1 cellular context compared by ENCODE assay signal in the genomic region with DNA sequence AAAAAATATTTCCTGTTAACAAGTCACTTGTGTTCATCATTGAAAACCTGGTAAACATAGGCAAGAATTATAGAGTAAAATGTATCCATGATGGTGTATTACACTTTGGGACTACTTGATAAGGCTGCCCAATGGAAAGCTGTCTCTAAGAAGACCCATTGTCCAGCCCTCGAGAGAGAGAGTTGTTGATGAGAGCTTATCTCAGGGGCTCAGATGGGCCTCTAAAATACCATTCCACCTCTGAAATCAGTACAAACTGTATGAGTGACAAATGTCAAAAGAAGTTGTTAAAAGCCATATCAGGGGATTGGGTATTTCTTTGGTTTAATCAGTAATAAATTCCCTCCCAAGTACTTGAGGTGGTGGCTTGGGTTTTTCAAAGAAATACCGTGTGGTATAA.
TF ChIP-seq lines count a peak whose summit lies in the region.

No MANE protein-coding gene starts in this region.

TF ChIP-seq in K562, 482 proteins besides CTCF, POLR2A, EP300 and RAD21 (continued from another document and continues in another):
- TF ChIP-seq, protein P1, sequence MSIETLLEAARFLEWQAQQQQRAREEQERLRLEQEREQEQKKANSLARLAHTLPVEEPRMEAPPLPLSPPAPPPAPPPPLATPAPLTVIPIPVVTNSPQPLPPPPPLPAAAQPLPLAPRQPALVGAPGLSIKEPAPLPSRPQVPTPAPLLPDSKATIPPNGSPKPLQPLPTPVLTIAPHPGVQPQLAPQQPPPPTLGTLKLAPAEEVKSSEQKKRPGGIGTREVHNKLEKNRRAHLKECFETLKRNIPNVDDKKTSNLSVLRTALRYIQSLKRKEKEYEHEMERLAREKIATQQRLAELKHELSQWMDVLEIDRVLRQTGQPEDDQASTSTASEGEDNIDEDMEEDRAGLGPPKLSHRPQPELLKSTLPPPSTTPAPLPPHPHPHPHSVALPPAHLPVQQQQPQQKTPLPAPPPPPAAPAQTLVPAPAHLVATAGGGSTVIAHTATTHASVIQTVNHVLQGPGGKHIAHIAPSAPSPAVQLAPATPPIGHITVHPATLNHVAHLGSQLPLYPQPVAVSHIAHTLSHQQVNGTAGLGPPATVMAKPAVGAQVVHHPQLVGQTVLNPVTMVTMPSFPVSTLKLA (conservative IDR thresholded peaks at IDR 0.05), result peak; percentile 6 to 45; a peak in 1 of 4 replicates
- TF ChIP-seq SMAD4 (CRISPR knock-in tag; conservative IDR thresholded peaks at IDR 0.05) (peak; percentile 45; the same call in 1 of the 2 replicates), GATA2 (CRISPR knock-in tag; IDR thresholded peaks at IDR 0.05) (peak; percentile 81), POLR2AphosphoS5 (IDR thresholded peaks at IDR 0.05; ENCODE audit: control insufficient read depth, insufficient read depth, low read depth, low read length) (peak; percentile 64), HDAC1 (IDR thresholded peaks at IDR 0.05) (peak; percentile 48 to 81; a peak in 3 of 4 replicates), PRPF4 (IDR thresholded peaks at IDR 0.05; ENCODE audit: insufficient read depth, low read depth, low read length, poor library complexity, severe bottlenecking) (no peak), TCFL5 (CRISPR knock-in tag; conservative IDR thresholded peaks at IDR 0.05) (no peak), FOXJ3 (CRISPR knock-in tag; IDR thresholded peaks at IDR 0.05) (no peak), ZNF766 (CRISPR knock-in tag; conservative IDR thresholded peaks at IDR 0.05) (0 out of 2 replicates have a peak, but pooled peaks have one; percentile 40), HEY1 (CRISPR knock-in tag; IDR thresholded peaks at IDR 0.05; ENCODE audit: borderline replicate concordance) (no peak), FOSL1 (tag; conservative IDR thresholded peaks at IDR 0.05) (peak; percentile 71), CBFA2T3 (IDR thresholded peaks at IDR 0.05) (peak; percentile 92), LEF1 (IDR thresholded peaks at IDR 0.05) (peak; percentile 53), BCL6 (CRISPR knock-in tag; IDR thresholded peaks at IDR 0.05) (no peak), TEAD1 (CRISPR knock-in tag; IDR thresholded peaks at IDR 0.05) (peak in 1 of 2 experiments; percentile 89; a peak in 3 of 4 replicates), ILF3 (IDR thresholded peaks at IDR 0.05; ENCODE audit: borderline replicate concordance) (0 out of 2 replicates have a peak, but pooled peaks have one; percentile 38), TEAD4 (IDR thresholded peaks at IDR 0.05; ENCODE audit: low read length) (peak; percentile 91), TEAD4 (CRISPR knock-in tag; IDR thresholded peaks at IDR 0.05; ENCODE audit: borderline replicate concordance) (no peak), RB1 (IDR thresholded peaks at IDR 0.05; ENCODE audit: low read depth) (peak; percentile 17; the same call in 1 of the 2 replicates), ELF2 (CRISPR knock-in tag; IDR thresholded peaks at IDR 0.05) (no peak), TBL1XR1 (IDR thresholded peaks at IDR 0.05; ENCODE audit: low read length in 2 of 2) (peak in 1 of 2 experiments; percentile 54; a peak in 1 of 4 replicates), DPF2 (IDR thresholded peaks at IDR 0.05) (peak; percentile 88), SRSF1 (IDR thresholded peaks at IDR 0.05; ENCODE audit: low read depth, low read length) (no peak), NRF1 (conservative IDR thresholded peaks at IDR 0.05 in 1 of 2, IDR thresholded peaks at IDR 0.05 in 1 of 2) (no peak), SMARCE1 (IDR thresholded peaks at IDR 0.05) (peak; percentile 64), MEIS2 (IDR thresholded peaks at IDR 0.05; ENCODE audit: partially characterized antibody) (peak; percentile 90), CBX1 (IDR thresholded peaks at IDR 0.05; ENCODE audit: low read depth) (no peak), KDM1A (IDR thresholded peaks at IDR 0.05) (peak; percentile 97 to 98), MTA3 (IDR thresholded peaks at IDR 0.05; ENCODE audit: borderline replicate concordance) (0 out of 2 replicates have a peak, but pooled peaks have one; percentile 35), KLF16 (IDR thresholded peaks at IDR 0.05) (peak; percentile 81), KDM2B (CRISPR knock-in tag; IDR thresholded peaks at IDR 0.05) (no peak), SOX6 (IDR thresholded peaks at IDR 0.05) (peak; percentile 90), ZFX (CRISPR knock-in tag; IDR thresholded peaks at IDR 0.05) (no peak), HCFC1 (IDR thresholded peaks at IDR 0.05; ENCODE audit: low read depth, low read length) (no peak)
- TF ChIP-seq, protein P2, sequence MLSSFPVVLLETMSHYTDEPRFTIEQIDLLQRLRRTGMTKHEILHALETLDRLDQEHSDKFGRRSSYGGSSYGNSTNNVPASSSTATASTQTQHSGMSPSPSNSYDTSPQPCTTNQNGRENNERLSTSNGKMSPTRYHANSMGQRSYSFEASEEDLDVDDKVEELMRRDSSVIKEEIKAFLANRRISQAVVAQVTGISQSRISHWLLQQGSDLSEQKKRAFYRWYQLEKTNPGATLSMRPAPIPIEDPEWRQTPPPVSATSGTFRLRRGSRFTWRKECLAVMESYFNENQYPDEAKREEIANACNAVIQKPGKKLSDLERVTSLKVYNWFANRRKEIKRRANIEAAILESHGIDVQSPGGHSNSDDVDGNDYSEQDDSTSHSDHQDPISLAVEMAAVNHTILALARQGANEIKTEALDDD (IDR thresholded peaks at IDR 0.05), result no peak
- TF ChIP-seq, protein P3, sequence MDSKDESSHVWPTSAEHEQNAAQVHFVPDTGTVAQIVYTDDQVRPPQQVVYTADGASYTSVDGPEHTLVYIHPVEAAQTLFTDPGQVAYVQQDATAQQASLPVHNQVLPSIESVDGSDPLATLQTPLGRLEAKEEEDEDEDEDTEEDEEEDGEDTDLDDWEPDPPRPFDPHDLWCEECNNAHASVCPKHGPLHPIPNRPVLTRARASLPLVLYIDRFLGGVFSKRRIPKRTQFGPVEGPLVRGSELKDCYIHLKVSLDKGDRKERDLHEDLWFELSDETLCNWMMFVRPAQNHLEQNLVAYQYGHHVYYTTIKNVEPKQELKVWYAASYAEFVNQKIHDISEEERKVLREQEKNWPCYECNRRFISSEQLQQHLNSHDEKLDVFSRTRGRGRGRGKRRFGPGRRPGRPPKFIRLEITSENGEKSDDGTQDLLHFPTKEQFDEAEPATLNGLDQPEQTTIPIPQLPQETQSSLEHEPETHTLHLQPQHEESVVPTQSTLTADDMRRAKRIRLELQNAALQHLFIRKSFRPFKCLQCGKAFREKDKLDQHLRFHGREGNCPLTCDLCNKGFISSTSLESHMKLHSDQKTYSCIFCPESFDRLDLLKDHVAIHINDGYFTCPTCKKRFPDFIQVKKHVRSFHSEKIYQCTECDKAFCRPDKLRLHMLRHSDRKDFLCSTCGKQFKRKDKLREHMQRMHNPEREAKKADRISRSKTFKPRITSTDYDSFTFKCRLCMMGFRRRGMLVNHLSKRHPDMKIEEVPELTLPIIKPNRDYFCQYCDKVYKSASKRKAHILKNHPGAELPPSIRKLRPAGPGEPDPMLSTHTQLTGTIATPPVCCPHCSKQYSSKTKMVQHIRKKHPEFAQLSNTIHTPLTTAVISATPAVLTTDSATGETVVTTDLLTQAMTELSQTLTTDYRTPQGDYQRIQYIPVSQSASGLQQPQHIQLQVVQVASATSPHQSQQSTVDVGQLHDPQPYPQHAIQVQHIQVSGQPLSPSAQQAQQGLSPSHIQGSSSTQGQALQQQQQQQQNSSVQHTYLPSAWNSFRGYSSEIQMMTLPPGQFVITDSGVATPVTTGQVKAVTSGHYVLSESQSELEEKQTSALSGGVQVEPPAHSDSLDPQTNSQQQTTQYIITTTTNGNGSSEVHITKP (IDR thresholded peaks at IDR 0.05; ENCODE audit: partially characterized antibody), result no peak
- TF ChIP-seq, protein P4, sequence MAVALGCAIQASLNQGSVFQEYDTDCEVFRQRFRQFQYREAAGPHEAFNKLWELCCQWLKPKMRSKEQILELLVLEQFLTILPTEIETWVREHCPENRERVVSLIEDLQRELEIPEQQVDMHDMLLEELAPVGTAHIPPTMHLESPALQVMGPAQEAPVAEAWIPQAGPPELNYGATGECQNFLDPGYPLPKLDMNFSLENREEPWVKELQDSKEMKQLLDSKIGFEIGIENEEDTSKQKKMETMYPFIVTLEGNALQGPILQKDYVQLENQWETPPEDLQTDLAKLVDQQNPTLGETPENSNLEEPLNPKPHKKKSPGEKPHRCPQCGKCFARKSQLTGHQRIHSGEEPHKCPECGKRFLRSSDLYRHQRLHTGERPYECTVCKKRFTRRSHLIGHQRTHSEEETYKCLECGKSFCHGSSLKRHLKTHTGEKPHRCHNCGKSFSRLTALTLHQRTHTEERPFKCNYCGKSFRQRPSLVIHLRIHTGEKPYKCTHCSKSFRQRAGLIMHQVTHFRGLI (CRISPR knock-in tag; IDR thresholded peaks at IDR 0.05), result no peak
- TF ChIP-seq, protein P5, sequence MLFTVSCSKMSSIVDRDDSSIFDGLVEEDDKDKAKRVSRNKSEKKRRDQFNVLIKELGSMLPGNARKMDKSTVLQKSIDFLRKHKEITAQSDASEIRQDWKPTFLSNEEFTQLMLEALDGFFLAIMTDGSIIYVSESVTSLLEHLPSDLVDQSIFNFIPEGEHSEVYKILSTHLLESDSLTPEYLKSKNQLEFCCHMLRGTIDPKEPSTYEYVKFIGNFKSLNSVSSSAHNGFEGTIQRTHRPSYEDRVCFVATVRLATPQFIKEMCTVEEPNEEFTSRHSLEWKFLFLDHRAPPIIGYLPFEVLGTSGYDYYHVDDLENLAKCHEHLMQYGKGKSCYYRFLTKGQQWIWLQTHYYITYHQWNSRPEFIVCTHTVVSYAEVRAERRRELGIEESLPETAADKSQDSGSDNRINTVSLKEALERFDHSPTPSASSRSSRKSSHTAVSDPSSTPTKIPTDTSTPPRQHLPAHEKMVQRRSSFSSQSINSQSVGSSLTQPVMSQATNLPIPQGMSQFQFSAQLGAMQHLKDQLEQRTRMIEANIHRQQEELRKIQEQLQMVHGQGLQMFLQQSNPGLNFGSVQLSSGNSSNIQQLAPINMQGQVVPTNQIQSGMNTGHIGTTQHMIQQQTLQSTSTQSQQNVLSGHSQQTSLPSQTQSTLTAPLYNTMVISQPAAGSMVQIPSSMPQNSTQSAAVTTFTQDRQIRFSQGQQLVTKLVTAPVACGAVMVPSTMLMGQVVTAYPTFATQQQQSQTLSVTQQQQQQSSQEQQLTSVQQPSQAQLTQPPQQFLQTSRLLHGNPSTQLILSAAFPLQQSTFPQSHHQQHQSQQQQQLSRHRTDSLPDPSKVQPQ (CRISPR knock-in tag; IDR thresholded peaks at IDR 0.05; ENCODE audit: borderline replicate concordance), result no peak
- TF ChIP-seq, protein P6, sequence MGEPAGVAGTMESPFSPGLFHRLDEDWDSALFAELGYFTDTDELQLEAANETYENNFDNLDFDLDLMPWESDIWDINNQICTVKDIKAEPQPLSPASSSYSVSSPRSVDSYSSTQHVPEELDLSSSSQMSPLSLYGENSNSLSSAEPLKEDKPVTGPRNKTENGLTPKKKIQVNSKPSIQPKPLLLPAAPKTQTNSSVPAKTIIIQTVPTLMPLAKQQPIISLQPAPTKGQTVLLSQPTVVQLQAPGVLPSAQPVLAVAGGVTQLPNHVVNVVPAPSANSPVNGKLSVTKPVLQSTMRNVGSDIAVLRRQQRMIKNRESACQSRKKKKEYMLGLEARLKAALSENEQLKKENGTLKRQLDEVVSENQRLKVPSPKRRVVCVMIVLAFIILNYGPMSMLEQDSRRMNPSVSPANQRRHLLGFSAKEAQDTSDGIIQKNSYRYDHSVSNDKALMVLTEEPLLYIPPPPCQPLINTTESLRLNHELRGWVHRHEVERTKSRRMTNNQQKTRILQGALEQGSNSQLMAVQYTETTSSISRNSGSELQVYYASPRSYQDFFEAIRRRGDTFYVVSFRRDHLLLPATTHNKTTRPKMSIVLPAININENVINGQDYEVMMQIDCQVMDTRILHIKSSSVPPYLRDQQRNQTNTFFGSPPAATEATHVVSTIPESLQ (CRISPR knock-in tag; IDR thresholded peaks at IDR 0.05), result 0 out of 2 replicates have a peak, but pooled peaks have one; percentile 38
- TF ChIP-seq, protein P7, sequence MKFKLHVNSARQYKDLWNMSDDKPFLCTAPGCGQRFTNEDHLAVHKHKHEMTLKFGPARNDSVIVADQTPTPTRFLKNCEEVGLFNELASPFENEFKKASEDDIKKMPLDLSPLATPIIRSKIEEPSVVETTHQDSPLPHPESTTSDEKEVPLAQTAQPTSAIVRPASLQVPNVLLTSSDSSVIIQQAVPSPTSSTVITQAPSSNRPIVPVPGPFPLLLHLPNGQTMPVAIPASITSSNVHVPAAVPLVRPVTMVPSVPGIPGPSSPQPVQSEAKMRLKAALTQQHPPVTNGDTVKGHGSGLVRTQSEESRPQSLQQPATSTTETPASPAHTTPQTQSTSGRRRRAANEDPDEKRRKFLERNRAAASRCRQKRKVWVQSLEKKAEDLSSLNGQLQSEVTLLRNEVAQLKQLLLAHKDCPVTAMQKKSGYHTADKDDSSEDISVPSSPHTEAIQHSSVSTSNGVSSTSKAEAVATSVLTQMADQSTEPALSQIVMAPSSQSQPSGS (CRISPR knock-in tag; IDR thresholded peaks at IDR 0.05), result no peak
- TF ChIP-seq, protein P8, sequence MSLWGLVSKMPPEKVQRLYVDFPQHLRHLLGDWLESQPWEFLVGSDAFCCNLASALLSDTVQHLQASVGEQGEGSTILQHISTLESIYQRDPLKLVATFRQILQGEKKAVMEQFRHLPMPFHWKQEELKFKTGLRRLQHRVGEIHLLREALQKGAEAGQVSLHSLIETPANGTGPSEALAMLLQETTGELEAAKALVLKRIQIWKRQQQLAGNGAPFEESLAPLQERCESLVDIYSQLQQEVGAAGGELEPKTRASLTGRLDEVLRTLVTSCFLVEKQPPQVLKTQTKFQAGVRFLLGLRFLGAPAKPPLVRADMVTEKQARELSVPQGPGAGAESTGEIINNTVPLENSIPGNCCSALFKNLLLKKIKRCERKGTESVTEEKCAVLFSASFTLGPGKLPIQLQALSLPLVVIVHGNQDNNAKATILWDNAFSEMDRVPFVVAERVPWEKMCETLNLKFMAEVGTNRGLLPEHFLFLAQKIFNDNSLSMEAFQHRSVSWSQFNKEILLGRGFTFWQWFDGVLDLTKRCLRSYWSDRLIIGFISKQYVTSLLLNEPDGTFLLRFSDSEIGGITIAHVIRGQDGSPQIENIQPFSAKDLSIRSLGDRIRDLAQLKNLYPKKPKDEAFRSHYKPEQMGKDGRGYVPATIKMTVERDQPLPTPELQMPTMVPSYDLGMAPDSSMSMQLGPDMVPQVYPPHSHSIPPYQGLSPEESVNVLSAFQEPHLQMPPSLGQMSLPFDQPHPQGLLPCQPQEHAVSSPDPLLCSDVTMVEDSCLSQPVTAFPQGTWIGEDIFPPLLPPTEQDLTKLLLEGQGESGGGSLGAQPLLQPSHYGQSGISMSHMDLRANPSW (CRISPR knock-in tag; IDR thresholded peaks at IDR 0.05), result no peak
- TF ChIP-seq, protein P9, sequence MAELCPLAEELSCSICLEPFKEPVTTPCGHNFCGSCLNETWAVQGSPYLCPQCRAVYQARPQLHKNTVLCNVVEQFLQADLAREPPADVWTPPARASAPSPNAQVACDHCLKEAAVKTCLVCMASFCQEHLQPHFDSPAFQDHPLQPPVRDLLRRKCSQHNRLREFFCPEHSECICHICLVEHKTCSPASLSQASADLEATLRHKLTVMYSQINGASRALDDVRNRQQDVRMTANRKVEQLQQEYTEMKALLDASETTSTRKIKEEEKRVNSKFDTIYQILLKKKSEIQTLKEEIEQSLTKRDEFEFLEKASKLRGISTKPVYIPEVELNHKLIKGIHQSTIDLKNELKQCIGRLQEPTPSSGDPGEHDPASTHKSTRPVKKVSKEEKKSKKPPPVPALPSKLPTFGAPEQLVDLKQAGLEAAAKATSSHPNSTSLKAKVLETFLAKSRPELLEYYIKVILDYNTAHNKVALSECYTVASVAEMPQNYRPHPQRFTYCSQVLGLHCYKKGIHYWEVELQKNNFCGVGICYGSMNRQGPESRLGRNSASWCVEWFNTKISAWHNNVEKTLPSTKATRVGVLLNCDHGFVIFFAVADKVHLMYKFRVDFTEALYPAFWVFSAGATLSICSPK (IDR thresholded peaks at IDR 0.05; ENCODE audit: borderline replicate concordance), result no peak
